In the genomic region with DNA sequence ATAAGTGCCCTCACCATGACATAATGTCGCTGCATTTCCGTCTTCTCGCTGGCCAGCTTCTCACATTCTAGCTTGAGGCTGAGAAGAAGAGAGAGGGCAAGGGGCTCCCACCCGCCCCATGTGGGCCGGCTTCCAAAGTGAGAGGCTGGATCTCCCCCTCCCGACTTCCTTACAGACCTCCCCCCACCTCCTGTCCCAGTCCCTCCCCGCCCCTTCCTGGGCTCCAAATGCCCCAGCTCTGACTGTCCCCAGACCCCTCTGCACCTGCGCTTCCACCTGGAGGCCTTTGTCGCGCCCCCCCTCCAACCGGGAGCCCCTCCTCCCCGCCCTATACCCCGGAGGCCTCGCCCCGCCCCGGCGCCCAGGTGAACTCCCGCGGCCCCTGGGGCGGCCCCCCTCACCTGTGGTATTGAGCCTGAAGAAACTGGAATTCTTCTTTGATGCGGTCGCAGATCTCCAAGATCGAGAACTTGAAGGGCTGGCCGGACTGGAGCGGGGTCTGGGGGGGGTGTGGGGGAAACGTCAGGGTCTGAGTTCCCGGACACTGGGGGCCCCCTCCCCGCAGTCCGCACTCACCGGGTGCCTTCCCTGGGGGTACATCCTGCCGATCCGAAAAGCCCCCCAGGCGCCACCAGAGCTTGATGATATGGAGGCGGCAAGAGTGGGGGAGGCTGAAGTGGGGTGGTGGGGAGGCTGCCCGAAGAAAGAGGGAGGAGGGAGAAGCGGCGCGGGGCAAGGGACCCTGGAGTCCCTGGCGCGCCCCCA, we compare ENCODE assay signal across 8 cellular contexts. TPM values are rescaled to one million over a fixed set of nuclear protein-coding genes. Genes with fewer than 3 reads are reported as not detected.
DNase-seq lines count a peak whose midpoint lies in the region; ATAC-seq, FAIRE-seq and TF ChIP-seq lines count a peak whose summit lies in the region.

No MANE protein-coding gene starts in this region.

- H3K9me3 ChIP-seq in WERI-Rb-1 (ENCODE audit: severe bottlenecking) (no peaks in the 10 kb centered on the region), heart left ventricle (no peaks in the 10 kb centered on the region), gastrocnemius medialis (no peaks in the 10 kb centered on the region)

- no peaks in the 10 kb centered on the region for H3F3A ChIP-seq in GM23338 (replicated peaks; ENCODE audit: low read depth)

- in situ Hi-C loops in gastrocnemius medialis (cut with MboI; ENCODE audit: low sequenced_read_pairs in 4 of 4): no loop called here

- no peaks in the 10 kb centered on the region for H4K20me1 ChIP-seq in GM23338 (replicated peaks; ENCODE audit: insufficient read depth)

- peaks cover 15% of the 10 kb centered on the region; the same call in 1 of the 2 replicates for H3K4me1 ChIP-seq in GM23338 (ENCODE audit: insufficient read depth)
- H3K4me1 ChIP-seq in heart left ventricle: peaks cover 0 to 17% (median 5%) of the 10 kb centered on the region in 12 donors
- peaks cover 0 to 10% of the 10 kb centered on the region in 2 donors for H3K4me1 ChIP-seq in gastrocnemius medialis

- DNase-seq in GM23338 (ENCODE audit: low spot score): peak; percentile 79
- DNase-seq in WERI-Rb-1: no peak
- peak in 1 of 5 donors; percentile 41 for DNase-seq in heart left ventricle
- no peak for DNase-seq in gastrocnemius medialis
- no peak for DNase-seq in kidney tubule cell (ENCODE audit: low spot score)
- no peak for DNase-seq in cortex of kidney (lab: John Stamatoyannopoulos, UW)
- no peak for DNase-seq in DMS153 treated with DMSO at 0.1 percent for 48 hours (lab: John Stamatoyannopoulos, UW; ENCODE audit: unreplicated experiment)
- no peak for DNase-seq in HTR-8/SVneo (ENCODE audit: insufficient read length, low spot score)

- no peak for TF ChIP-seq CTCF in GM23338 (conservative IDR thresholded peaks at IDR 0.05; ENCODE audit: low read depth in 2 of 2)
- TF ChIP-seq CTCF in WERI-Rb-1 (IDR thresholded peaks at IDR 0.05; ENCODE audit: low read depth, low read length): no peak
- TF ChIP-seq CTCF in heart left ventricle (IDR thresholded peaks at IDR 0.05): no peak
- TF ChIP-seq CTCF in gastrocnemius medialis (IDR thresholded peaks at IDR 0.05 in 4 of 5, conservative IDR thresholded peaks at IDR 0.05 in 1 of 5): no peak

- peak overlapping the region; percentile 66 for H3K4me3 Mint-ChIP-seq in GM23338

- peak overlapping the region; percentile 89 for H3K4me2 ChIP-seq in GM23338

- 7 to 24% (median 8%) methylated on average over 18 to 40 of the region's 40 CpGs for WGBS in heart left ventricle, 4 donors

- no peaks in the 10 kb centered on the region for H3K36me3 ChIP-seq in GM23338 (ENCODE audit: insufficient read depth)
- no peaks in the 10 kb centered on the region for H3K36me3 ChIP-seq in WERI-Rb-1
- peaks cover 0 to 5% (median 0%) of the 10 kb centered on the region in 9 donors for H3K36me3 ChIP-seq in heart left ventricle
- H3K36me3 ChIP-seq in gastrocnemius medialis: no peaks in the 10 kb centered on the region

- intact Hi-C loops in heart left ventricle (cut with DNase I): loop anchor here in 3 of 10 donors (5.0 kb wide), 3 partner anchors 41 to 61 kb away; no protein-coding TSS in a partner anchor
- intact Hi-C loops in gastrocnemius medialis (cut with DNase I; ENCODE audit: low total_unique reads): loop anchor here (5.0 kb wide), 1 partner anchor 79 kb away; no protein-coding TSS in a partner anchor

- no peaks in the 10 kb centered on the region for H3K9me2 ChIP-seq in GM23338 (ENCODE audit: insufficient read depth)

- H3K36me3 Mint-ChIP-seq in GM23338 (ENCODE audit: low read depth): peaks cover 2% of the 10 kb centered on the region; the same call in 1 of the 3 replicates

- peak; percentile 43 for ATAC-seq in GM23338
- peak in 3 of 4 donors; percentile 8 to 16 (median 13) for ATAC-seq in heart left ventricle
- peak in 1 of 2 donors; percentile 12 for ATAC-seq in gastrocnemius medialis

- H3K27me3 ChIP-seq in GM23338 (ENCODE audit: insufficient read depth) (peaks cover 91% of the 10 kb centered on the region), WERI-Rb-1 (ENCODE audit: insufficient read depth, low read depth, severe bottlenecking) (no peaks in the 10 kb centered on the region), heart left ventricle (peaks cover 0 to 29% (median 0%) of the 10 kb centered on the region in 9 donors), gastrocnemius medialis (no peaks in the 10 kb centered on the region)

- H2AFZ ChIP-seq in GM23338: peak overlapping the region; percentile 92

- TF ChIP-seq POLR2A in heart left ventricle (IDR thresholded peaks at IDR 0.05): no peak
- no peak for TF ChIP-seq POLR2A in gastrocnemius medialis (IDR thresholded peaks at IDR 0.05)

- no peaks in the 10 kb centered on the region for H3K79me2 ChIP-seq in GM23338 (replicated peaks; ENCODE audit: insufficient read depth)

- H3K4me3 ChIP-seq in GM23338 (peak overlapping the region; percentile 76), WERI-Rb-1 (ENCODE audit: low read depth, low read length) (peak overlapping the region; percentile 68), heart left ventricle (peak overlapping the region; percentile 56 to 90 (median 72)), gastrocnemius medialis (peak overlapping the region; percentile 64 to 79 (median 68))

- peaks cover 17% of the 10 kb centered on the region; the same call in 2 of the 3 replicates for H3K4me1 Mint-ChIP-seq in GM23338

- H3K9me3 Mint-ChIP-seq in GM23338: no peaks in the 10 kb centered on the region

- no peak overlapping the region for H3K27ac ChIP-seq in GM23338 (ENCODE audit: low read depth)
- no peak overlapping the region; the same call in 1 of the 2 replicates for H3K27ac ChIP-seq in WERI-Rb-1
- peak overlapping the region in 10 of 12 donors; percentile 15 to 81 (median 62) for H3K27ac ChIP-seq in heart left ventricle
- H3K27ac ChIP-seq in gastrocnemius medialis: peak overlapping the region; percentile 42 to 63 (median 61)

- no peak overlapping the region for H3K27ac Mint-ChIP-seq in GM23338

- H3K27me3 Mint-ChIP-seq in GM23338 (ENCODE audit: insufficient read depth, low read depth, poor library complexity): peaks cover 61% of the 10 kb centered on the region

- FAIRE-seq in HTR-8/SVneo (lab: Jason Lieb, UNC): no peak

TF ChIP-seq in GM23338, 12 proteins besides CTCF, POLR2A, EP300 and RAD21:
- TF ChIP-seq EZH2 (IDR thresholded peaks at IDR 0.05; ENCODE audit: low read depth, unreplicated experiment): peak; percentile 57
- TF ChIP-seq JUNB (IDR thresholded peaks at IDR 0.05; ENCODE audit: unreplicated experiment): no peak

RNA-seq across cellular contexts. Expression of a gene that starts 0.6 kb away (rescaled TPM):
- total RNA-seq in GM23338 (2014; rRNA removed; shearing (Covaris generic)): 21.3 and 22.8 TPM in 2 replicates
- polyA plus RNA-seq in GM23338 (2016; fragmentation: Nextera tagmentation; extraction: Ambion mirVana) (5.2 and 5.6 TPM in 2 replicates), heart left ventricle (10 to 100 TPM; 36.0 to 41.4 TPM)
- total RNA-seq in heart left ventricle (10 to 100 TPM; 34.6 to 75.1 (median 40.5) TPM), gastrocnemius medialis (10 to 100 TPM; 26.1 to 48.5 (median 45.2) TPM)

RNA-seq across cellular contexts. Expression of a gene that starts 33.8 kb away (rescaled TPM):
- total RNA-seq in GM23338 (2014; rRNA removed; shearing (Covaris generic)): 151 and 154 TPM in 2 replicates
- 130 and 132 TPM in 2 replicates for polyA plus RNA-seq in GM23338 (2016; fragmentation: Nextera tagmentation; extraction: Ambion mirVana)
- 1,000 to 10,000 TPM in 1 of 9 donors, 100 to 1,000 TPM in 8; 593 to 1,121 (median 711) TPM for total RNA-seq in heart left ventricle
- 1,000 to 10,000 TPM in 1 of 2 donors, 100 to 1,000 TPM in 1; 686 to 1,459 TPM for polyA plus RNA-seq in heart left ventricle
- 100 to 1,000 TPM; 437 to 686 (median 474) TPM for total RNA-seq in gastrocnemius medialis

RNA-seq across cellular contexts. Expression of a gene that starts 51.1 kb away (rescaled TPM):
- total RNA-seq in GM23338 (2014; rRNA removed; shearing (Covaris generic)): 0.70 and 2.4 TPM in 2 replicates
- polyA plus RNA-seq in GM23338 (2016; fragmentation: Nextera tagmentation; extraction: Ambion mirVana) (1.3 and 2.4 TPM in 2 replicates), heart left ventricle (1 to 10 TPM; 1.3 to 1.4 TPM)
- total RNA-seq in heart left ventricle (1 to 10 TPM in 2 of 9 donors, under 1 TPM in 6, not detected in 1; 0.21 to 1.3 (median 0.57) TPM), gastrocnemius medialis (1 to 10 TPM in 1 of 4 donors, under 1 TPM in 1, not detected in 2; 0.62 to 1.2 TPM)

Comparison
In these comparisons a context has a peak if more than half of its experiments do, and no peak if none do; other contexts are left out.
1. H3K27ac ChIP-seq: peak in heart left ventricle (10 of 12) and gastrocnemius medialis (4 of 4); none in GM23338 (single experiment) and WERI-Rb-1 (single experiment).
2. Peak in every context shown above with its lines, with median percentiles within 50 percentile points of each other: H3K4me3 ChIP-seq.